17 cellular contexts compared by ENCODE assay signal in genomic region chr4:139825523-139826014, GRCh38.
A peak's percentile ranks its signal among the peaks of the same experiment; 100 is the strongest.
DNase-seq lines count a peak whose midpoint lies in the region; ATAC-seq and TF ChIP-seq lines count a peak whose summit lies in the region.
"Had no signal": no experiment of that assay in that cellular context is flagged by ENCODE, and none has a peak within 500 bp of the region (broad histone marks: within the 10 kb centered on the region; RNA-seq: fewer than 3 reads in every experiment).

No MANE protein-coding gene starts in this region.

- peak overlapping the region; percentile 27 for H3K27ac Mint-ChIP-seq in type B pancreatic cell
- H3K27ac Mint-ChIP-seq: activated naive CD4-positive, alpha-beta T cell treated with anti-CD3 and anti-CD28 coated beads, Interleukin-2, amount 50 U/mL, for 24 hours had no signal

- peak overlapping the region; percentile 15 for H3K4me3 Mint-ChIP-seq in type B pancreatic cell
- H3K4me3 Mint-ChIP-seq: activated naive CD4-positive, alpha-beta T cell treated with anti-CD3 and anti-CD28 coated beads, Interleukin-2, amount 50 U/mL, for 24 hours had no signal

- intact Hi-C loops in Right ventricle myocardium inferior (cut with DNase I), result no loop called here
- intact Hi-C loops in heart right ventricle (cut with DNase I), result no loop called here

- no peak overlapping the region for H3K4me3 ChIP-seq in right atrium auricular region
- H3K4me3 ChIP-seq in heart right ventricle, result peak overlapping the region in 1 of 10 donors; percentile 26
- H3K4me3 ChIP-seq: lung, right lobe of liver had no signal

- peak; percentile 51 for ATAC-seq in Right ventricle myocardium inferior
- peak in 7 of 8 donors; percentile 41 to 86 (median 72) for ATAC-seq in heart right ventricle
- no peak for ATAC-seq in HG03280 (IDR thresholded peaks at IDR 0.05; ENCODE audit: unreplicated experiment)
- no peak for ATAC-seq in GM18505 (IDR thresholded peaks at IDR 0.05; ENCODE audit: unreplicated experiment)
- ATAC-seq: HepG2 had no signal

- no peak for DNase-seq in Right ventricle myocardium inferior (ENCODE audit: missing footprints)
- no peak for DNase-seq in right atrium auricular region (ENCODE audit: low spot score)
- peak; percentile 81 for DNase-seq in NCI-H345 treated with DMSO at 0.1 percent for 48 hours (lab: John Stamatoyannopoulos, UW; ENCODE audit: unreplicated experiment)
- no peak for DNase-seq in heart right ventricle
- no peak for DNase-seq in type B pancreatic cell (ENCODE audit: extremely low spot score, unreplicated experiment)
- DNase-seq in UCSD-AML1 (lab: John Stamatoyannopoulos, UW; ENCODE audit: unreplicated experiment), result no peak
- DNase-seq: activated CD4-positive, alpha-beta T cell treated with anti-CD3 and anti-CD28 coated beads for 4 hours; brain microvascular endothelial cell; right lobe of liver; RPMI8226; stimulated activated CD4-positive, alpha-beta T cell treated with anti-CD3 and anti-CD28 coated beads, Interleukin-2, amount 100 ng/mL, for 24 hours; stimulated activated CD8-positive, alpha-beta memory T cell treated with anti-CD3 and anti-CD28 coated beads, Interleukin-4, amount 100 ng/mL, for 48 hours had no signal

- no peak for TF ChIP-seq CTCF in right atrium auricular region (IDR thresholded peaks at IDR 0.05)
- no peak for TF ChIP-seq CTCF in heart right ventricle (IDR thresholded peaks at IDR 0.05)
- no peak for TF ChIP-seq CTCF in type B pancreatic cell (conservative IDR thresholded peaks at IDR 0.05)

- no peak overlapping the region for H3K27ac ChIP-seq in right atrium auricular region
- H3K27ac ChIP-seq in heart right ventricle, result peak overlapping the region in 5 of 10 donors; percentile 25 to 55 (median 31)
- H3K27ac ChIP-seq: brain microvascular endothelial cell, right lobe of liver had no signal

- H3K9me3 ChIP-seq in right atrium auricular region, result no peaks in the 10 kb centered on the region
- no peaks in the 10 kb centered on the region for H3K9me3 ChIP-seq in heart right ventricle
- H3K9me3 ChIP-seq: right lobe of liver had no signal

- WGBS in heart right ventricle, 2 donors, result 48 to 54% methylated on average over 13 of the region's 13 CpGs

- H3K27me3 Mint-ChIP-seq in type B pancreatic cell, result no peaks in the 10 kb centered on the region
- H3K27me3 Mint-ChIP-seq: activated naive CD4-positive, alpha-beta T cell treated with anti-CD3 and anti-CD28 coated beads, Interleukin-2, amount 50 U/mL, for 24 hours had no signal

- peaks cover 0 to 14% of the 10 kb centered on the region in 2 donors for H3K4me1 ChIP-seq in right atrium auricular region
- H3K4me1 ChIP-seq in heart right ventricle, result peaks cover 0 to 36% (median 13%) of the 10 kb centered on the region in 9 donors
- H3K4me1 ChIP-seq: right lobe of liver had no signal

- H3K9me3 Mint-ChIP-seq in type B pancreatic cell, result no peaks in the 10 kb centered on the region
- H3K9me3 Mint-ChIP-seq: activated naive CD4-positive, alpha-beta T cell treated with anti-CD3 and anti-CD28 coated beads, Interleukin-2, amount 50 U/mL, for 24 hours had no signal

- H3K36me3 ChIP-seq in right atrium auricular region, result no peaks in the 10 kb centered on the region
- H3K36me3 ChIP-seq in heart right ventricle, result no peaks in the 10 kb centered on the region
- H3K36me3 ChIP-seq: brain microvascular endothelial cell, right lobe of liver had no signal

- peaks cover 23% of the 10 kb centered on the region for H3K4me1 Mint-ChIP-seq in type B pancreatic cell (ENCODE audit: unreplicated experiment)
- H3K4me1 Mint-ChIP-seq: activated naive CD4-positive, alpha-beta T cell treated with anti-CD3 and anti-CD28 coated beads, Interleukin-2, amount 50 U/mL, for 24 hours had no signal

- H3K36me3 Mint-ChIP-seq in type B pancreatic cell, result no peaks in the 10 kb centered on the region
- H3K36me3 Mint-ChIP-seq: activated naive CD4-positive, alpha-beta T cell treated with anti-CD3 and anti-CD28 coated beads, Interleukin-2, amount 50 U/mL, for 24 hours had no signal

- TF ChIP-seq POLR2A in GM18505 (IDR thresholded peaks at IDR 0.05; ENCODE audit: borderline replicate concordance, extremely low read depth, insufficient read depth, insufficient read length), result no peak

- H3K27me3 ChIP-seq in right atrium auricular region (no peaks in the 10 kb centered on the region), heart right ventricle (no peaks in the 10 kb centered on the region)
- H3K27me3 ChIP-seq: brain microvascular endothelial cell, right lobe of liver had no signal

Comparison
In these comparisons a context has a peak if more than half of its experiments do, and no peak if none do; other contexts are left out.
1. ATAC-seq: peak in Right ventricle myocardium inferior (single experiment) and heart right ventricle (7 of 8); none in HG03280 (single experiment) and GM18505 (single experiment).